In the genomic region with DNA sequence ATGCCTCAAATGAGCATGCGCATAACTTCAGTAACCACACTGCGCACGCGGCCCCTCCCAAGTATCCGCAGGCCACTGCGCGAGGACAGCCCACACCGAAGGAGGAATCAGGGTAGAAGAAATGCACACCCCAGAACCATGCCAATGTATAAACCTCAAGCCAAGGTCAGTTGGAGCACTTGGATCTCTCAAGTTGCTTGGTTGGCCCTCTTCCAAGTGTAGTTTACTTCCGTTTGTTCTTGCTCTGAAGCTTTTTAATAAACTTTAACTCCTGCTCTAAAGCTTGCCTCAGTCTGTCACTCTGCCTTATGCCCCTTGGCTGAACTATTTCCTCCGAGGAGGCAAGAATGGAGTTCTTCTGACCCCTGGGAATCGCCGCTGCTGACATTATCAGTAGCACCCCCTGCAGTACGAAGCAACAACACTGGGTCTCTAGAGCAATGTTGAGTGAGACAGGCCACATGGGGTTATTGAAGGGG, we compare ENCODE assay signal across 19 cellular contexts. TPM values are rescaled to one million over a fixed set of nuclear protein-coding genes. Genes with fewer than 3 reads are reported as not detected.
DNase-seq lines count a peak whose midpoint lies in the region; ATAC-seq and TF ChIP-seq lines count a peak whose summit lies in the region.
"Had no signal": no experiment of that assay in that cellular context is flagged by ENCODE, and none has a peak within 500 bp of the region (broad histone marks: within the 10 kb centered on the region; RNA-seq: fewer than 3 reads in every experiment).

No MANE protein-coding gene starts in this region.

- H3K36me3 Mint-ChIP-seq in natural killer cell treated with Interleukin-12 subunit alpha and Interleukin-12 subunit beta and Interleukin-15 and Interleukin-18, amount 100 ng/mL, for 72 hours: no peaks in the 10 kb centered on the region

- no peaks in the 10 kb centered on the region for H3K79me1 ChIP-seq in trophoblast cell (ENCODE audit: low read length)

- H3K4me3 ChIP-seq in H7 (ENCODE audit: insufficient read depth, low read depth, low read length) (no peak overlapping the region), astrocyte of the spinal cord (ENCODE audit: low read depth, low read length) (no peak overlapping the region), iPS-15b (ENCODE audit: low read depth, low read length) (peak overlapping the region; percentile 35), trophoblast cell (ENCODE audit: low read depth, low read length) (peak overlapping the region; percentile 2)
- H3K4me3 ChIP-seq: MG63, PC-9, SJSA1, suprapubic skin had no signal

- ATAC-seq in GM21528 (IDR thresholded peaks at IDR 0.05; ENCODE audit: low FRiP score, unreplicated experiment): no peak
- no peak for ATAC-seq in natural killer cell treated with Interleukin-12 subunit alpha and Interleukin-12 subunit beta and Interleukin-15 and Interleukin-18, amount 100 ng/mL, for 72 hours
- ATAC-seq: effector memory CD8-positive, alpha-beta T cell; HepG2 had no signal

- H3K23ac ChIP-seq in trophoblast cell (ENCODE audit: low read length): no peak overlapping the region

- H3K14ac ChIP-seq in trophoblast cell (ENCODE audit: low read length): no peak overlapping the region

- TF ChIP-seq CTCF in astrocyte of the spinal cord (IDR thresholded peaks at IDR 0.05; ENCODE audit: low read depth, low read length): peak; percentile 10

- H3K4me1 ChIP-seq in iPS-15b (ENCODE audit: control insufficient read depth, insufficient read depth, low read length): peaks cover 14% of the 10 kb centered on the region
- no peaks in the 10 kb centered on the region for H3K4me1 ChIP-seq in trophoblast cell (ENCODE audit: control insufficient read depth in 1 of 2, insufficient read depth in 2 of 2, low read length in 2 of 2)
- H3K4me1 ChIP-seq: SJSA1, suprapubic skin had no signal

- H3K27me3 Mint-ChIP-seq in natural killer cell treated with Interleukin-12 subunit alpha and Interleukin-12 subunit beta and Interleukin-15 and Interleukin-18, amount 100 ng/mL, for 72 hours: no peaks in the 10 kb centered on the region
- H3K27me3 Mint-ChIP-seq: activated CD4-positive, alpha-beta memory T cell treated with anti-CD3 and anti-CD28 coated beads, Interleukin-2, amount 10 ng/mL, durations not matched to agents 7 days and 5 days; effector memory CD8-positive, alpha-beta T cell had no signal

- H2AK5ac ChIP-seq in trophoblast cell (ENCODE audit: low read length): no peak overlapping the region

- no peaks in the 10 kb centered on the region for H3K79me2 ChIP-seq in trophoblast cell (ENCODE audit: control insufficient read depth, insufficient read depth, low read length, poor library complexity)

- no peaks in the 10 kb centered on the region for H3K4me1 Mint-ChIP-seq in natural killer cell treated with Interleukin-12 subunit alpha and Interleukin-12 subunit beta and Interleukin-15 and Interleukin-18, amount 100 ng/mL, for 72 hours (ENCODE audit: low read depth in 2 of 2)
- H3K4me1 Mint-ChIP-seq: activated CD4-positive, alpha-beta memory T cell treated with anti-CD3 and anti-CD28 coated beads, Interleukin-2, amount 10 ng/mL, durations not matched to agents 7 days and 5 days had no signal

- H4K8ac ChIP-seq in trophoblast cell (ENCODE audit: low read depth, low read length): no peak overlapping the region

- H3K9me3 Mint-ChIP-seq in natural killer cell treated with Interleukin-12 subunit alpha and Interleukin-12 subunit beta and Interleukin-15 and Interleukin-18, amount 100 ng/mL, for 72 hours: no peaks in the 10 kb centered on the region
- H3K9me3 Mint-ChIP-seq: activated CD4-positive, alpha-beta memory T cell treated with anti-CD3 and anti-CD28 coated beads, Interleukin-2, amount 10 ng/mL, durations not matched to agents 7 days and 5 days; effector memory CD8-positive, alpha-beta T cell had no signal

- H3K9ac ChIP-seq in iPS-15b (ENCODE audit: low read depth, low read length) (no peak overlapping the region), trophoblast cell (ENCODE audit: low read length) (no peak overlapping the region)

- H2BK12ac ChIP-seq in trophoblast cell (ENCODE audit: low read length): no peak overlapping the region

- H2BK5ac ChIP-seq in trophoblast cell (ENCODE audit: low read depth, low read length, poor library complexity): no peak overlapping the region

- no peak overlapping the region for H3K4ac ChIP-seq in trophoblast cell (ENCODE audit: low read depth, low read length)

- H3K18ac ChIP-seq in trophoblast cell (ENCODE audit: low read length): no peak overlapping the region

- H3K27ac Mint-ChIP-seq in natural killer cell treated with Interleukin-12 subunit alpha and Interleukin-12 subunit beta and Interleukin-15 and Interleukin-18, amount 100 ng/mL, for 72 hours: no peak overlapping the region
- H3K27ac Mint-ChIP-seq: activated CD4-positive, alpha-beta memory T cell treated with anti-CD3 and anti-CD28 coated beads, Interleukin-2, amount 10 ng/mL, durations not matched to agents 7 days and 5 days; effector memory CD8-positive, alpha-beta T cell had no signal

- in situ Hi-C loops in astrocyte of the spinal cord (cut with HindIII; ENCODE audit: low sequenced_read_pairs): no loop called here

- DNase-seq in H7 (peak; percentile 64), astrocyte of the spinal cord (ENCODE audit: low read depth, low spot score) (no peak), trophoblast cell (no peak), NCI-H2227 (lab: John Stamatoyannopoulos, UW; ENCODE audit: unreplicated experiment) (no peak)
- no peak for DNase-seq in activated T-cell treated with anti-CD3 and anti-CD28 coated beads, Interleukin-2, amount 50 U/mL, for 1 hour
- no peak for DNase-seq in natural killer cell treated with Interleukin-12 subunit alpha and Interleukin-12 subunit beta and Interleukin-15 and Interleukin-18, amount 100 ng/mL, for 72 hours (ENCODE audit: low spot score)
- DNase-seq: activated CD4-positive, alpha-beta memory T cell treated with anti-CD3 and anti-CD28 coated beads, Interleukin-2, amount 10 ng/mL, durations not matched to agents 7 days and 5 days; activated T-cell treated with anti-CD3 and anti-CD28 coated beads, Interleukin-2, amount 50 U/mL, for 48 hours; effector memory CD8-positive, alpha-beta T cell; left cardiac atrium; MG63; PC-9; T-helper 2 cell had no signal

- H3K27me3 ChIP-seq in H7 (ENCODE audit: control insufficient read depth, insufficient read depth, low read length) (peaks cover 47% of the 10 kb centered on the region), iPS-15b (ENCODE audit: control insufficient read depth, insufficient read depth, low read length) (peaks cover 27% of the 10 kb centered on the region), trophoblast cell (ENCODE audit: insufficient read depth, low read length) (no peaks in the 10 kb centered on the region)
- H3K27me3 ChIP-seq: MG63, SJSA1, suprapubic skin had no signal

- no peak overlapping the region for H4K91ac ChIP-seq in trophoblast cell (ENCODE audit: low read depth, low read length)

- H2AFZ ChIP-seq in trophoblast cell (ENCODE audit: insufficient read depth, low read length, poor library complexity): no peak overlapping the region
- H2AFZ ChIP-seq: PC-9 had no signal

- no peaks in the 10 kb centered on the region for H3K36me3 ChIP-seq in H7 (replicated peaks; ENCODE audit: control insufficient read depth, insufficient read depth, low read length)
- H3K36me3 ChIP-seq in iPS-15b (ENCODE audit: control insufficient read depth, insufficient read depth, low read length): no peaks in the 10 kb centered on the region
- H3K36me3 ChIP-seq in trophoblast cell (ENCODE audit: control insufficient read depth in 1 of 2, insufficient read depth in 2 of 2, low read length in 2 of 2): no peaks in the 10 kb centered on the region
- H3K36me3 ChIP-seq: MG63, SJSA1, suprapubic skin had no signal

- H4K12ac ChIP-seq in trophoblast cell (ENCODE audit: low read depth, low read length): no peak overlapping the region

- no peak overlapping the region for H3K4me3 Mint-ChIP-seq in natural killer cell treated with Interleukin-12 subunit alpha and Interleukin-12 subunit beta and Interleukin-15 and Interleukin-18, amount 100 ng/mL, for 72 hours
- H3K4me3 Mint-ChIP-seq: activated CD4-positive, alpha-beta memory T cell treated with anti-CD3 and anti-CD28 coated beads, Interleukin-2, amount 10 ng/mL, durations not matched to agents 7 days and 5 days; effector memory CD8-positive, alpha-beta T cell had no signal

- H3K27ac ChIP-seq in trophoblast cell (ENCODE audit: low read depth, low read length): no peak overlapping the region
- H3K27ac ChIP-seq: PC-9, SJSA1, suprapubic skin had no signal

- no CpG with 5 or more reads among the region's 13 CpGs for WGBS in trophoblast cell (ENCODE audit: extremely low coverage, insufficient coverage, insufficient read length)

- H3K9me3 ChIP-seq in iPS-15b (ENCODE audit: control insufficient read depth, insufficient read depth, low read length) (no peaks in the 10 kb centered on the region), trophoblast cell (ENCODE audit: insufficient read depth, low read depth, low read length) (no peaks in the 10 kb centered on the region)
- H3K9me3 ChIP-seq: MG63, SJSA1, suprapubic skin had no signal

- H3K4me2 ChIP-seq in trophoblast cell (ENCODE audit: low read length): no peak overlapping the region
- H3K4me2 ChIP-seq: PC-9 had no signal

- no peak overlapping the region for H2BK120ac ChIP-seq in trophoblast cell (ENCODE audit: insufficient read depth, low read length, poor library complexity)

RNA-seq across cellular contexts. Expression of a gene that starts 22.0 kb away (rescaled TPM):
- 1.3 and 4.5 TPM in 2 replicates for total RNA-seq in H7 (2014; rRNA removed; shearing (Covaris generic))
- polyA plus RNA-seq in trophoblast cell (2013): not detected in 2 replicates
- total RNA-seq in natural killer cell treated with Interleukin-12 subunit alpha and Interleukin-12 subunit beta and Interleukin-15 and Interleukin-18, amount 100 ng/mL, for 72 hours: not detected
- total RNA-seq: HepG2, myocyte, PC-9, SJSA1, suprapubic skin had no signal
- polyA plus RNA-seq: HepG2 had no signal

Comparison
In these comparisons a context has a peak if more than half of its experiments do, and no peak if none do; other contexts are left out.
1. H3K4me3 ChIP-seq: peak in iPS-15b (single experiment) and trophoblast cell (single experiment); none in H7 (single experiment) and astrocyte of the spinal cord (single experiment).